In genomic region chr2:216082805-216083204, GRCh38 we compare ENCODE assay signal across 9 cellular contexts. TPM values are rescaled to one million over a fixed set of nuclear protein-coding genes. Genes with fewer than 3 reads are reported as not detected.
DNase-seq lines count a peak whose midpoint lies in the region; ATAC-seq, FAIRE-seq and TF ChIP-seq lines count a peak whose summit lies in the region.
"Had no signal": no experiment of that assay in that cellular context is flagged by ENCODE, and none has a peak within 500 bp of the region (broad histone marks: within the 10 kb centered on the region; RNA-seq: fewer than 3 reads in every experiment).

No MANE protein-coding gene starts in this region.

- peaks cover 69% of the 10 kb centered on the region for H3K4me1 Mint-ChIP-seq in activated T-cell treated with anti-CD3 and anti-CD28 coated beads, Interleukin-2, amount 50 U/mL, for 72 hours (ENCODE audit: low read depth)

- peak overlapping the region; percentile 29 for H3K27ac Mint-ChIP-seq in activated T-cell treated with anti-CD3 and anti-CD28 coated beads, Interleukin-2, amount 50 U/mL, for 72 hours

- H3K9me2 ChIP-seq in Karpas-422 (replicated peaks; ENCODE audit: insufficient read depth, low read length) = no peaks in the 10 kb centered on the region

- ATAC-seq in activated T-cell treated with anti-CD3 and anti-CD28 coated beads, Interleukin-2, amount 50 U/mL, for 72 hours (replicated peaks in 1 of 2) = no peak
- ATAC-seq in GM21447 (IDR thresholded peaks at IDR 0.05; ENCODE audit: unreplicated experiment) (no peak), HG02571 (IDR thresholded peaks at IDR 0.05; ENCODE audit: unreplicated experiment) (no peak)

- H2AK5ac ChIP-seq in H1 (ENCODE audit: low read depth, low read length) = no peak overlapping the region

- peaks cover 0 to 3% of the 10 kb centered on the region in 2 donors for H3K36me3 Mint-ChIP-seq in activated T-cell treated with anti-CD3 and anti-CD28 coated beads, Interleukin-2, amount 50 U/mL, for 72 hours (ENCODE audit: insufficient read depth in 2 of 2)

- H3K56ac ChIP-seq in H1 (replicated peaks; ENCODE audit: insufficient read length, low read depth, low read length) = no peak overlapping the region

- no peak overlapping the region for H2BK120ac ChIP-seq in H1 (replicated peaks; ENCODE audit: low read depth, low read length)

- peaks cover 0 to 1% of the 10 kb centered on the region in 2 experiments for H4K20me1 ChIP-seq in H1 (replicated peaks in 1 of 2; ENCODE audit: control insufficient read depth in 1 of 2, insufficient read depth in 2 of 2, low read length in 2 of 2)
- no peaks in the 10 kb centered on the region for H4K20me1 ChIP-seq in smooth muscle cell (ENCODE audit: low read depth)
- no peaks in the 10 kb centered on the region for H4K20me1 ChIP-seq in Karpas-422 (ENCODE audit: insufficient read depth, low read depth, low read length)

- H3K4me1 ChIP-seq in H1 (replicated peaks in 1 of 4; ENCODE audit: control insufficient read depth in 3 of 4, insufficient read depth in 4 of 4, low read length in 3 of 4) (peaks cover 3 to 15% (median 14%) of the 10 kb centered on the region in 4 experiments; a peak in 5 of 7 replicates), smooth muscle cell (ENCODE audit: low read depth) (peaks cover 28% of the 10 kb centered on the region), Karpas-422 (ENCODE audit: low read length) (no peaks in the 10 kb centered on the region)

- H2AFZ ChIP-seq in H1 (ENCODE audit: low read length) (no peak overlapping the region), smooth muscle cell (ENCODE audit: low read depth) (no peak overlapping the region), Karpas-422 (ENCODE audit: low read length) (no peak overlapping the region)

- H3K79me1 ChIP-seq in H1 (ENCODE audit: low read depth, low read length) = no peaks in the 10 kb centered on the region; the same call in 1 of the 2 replicates

- H3K27me3 ChIP-seq in H1 (replicated peaks in 1 of 4; ENCODE audit: control insufficient read depth in 3 of 4, extremely low read depth in 1 of 4, insufficient read depth in 3 of 4, low read length in 3 of 4) = no peaks in the 10 kb centered on the region
- H3K27me3 ChIP-seq in smooth muscle cell (ENCODE audit: low read depth) = no peaks in the 10 kb centered on the region
- H3K27me3 ChIP-seq in Karpas-422 (ENCODE audit: low read length) = no peaks in the 10 kb centered on the region

- no peak for TF ChIP-seq EP300 in H1 (IDR thresholded peaks at IDR 0.05; ENCODE audit: borderline replicate concordance in 1 of 2, low read depth in 2 of 2, low read length in 2 of 2)

- H3K9me3 ChIP-seq in H1 (ENCODE audit: insufficient read depth in 2 of 2, low read depth in 1 of 2, low read length in 1 of 2) (no peaks in the 10 kb centered on the region), smooth muscle cell (replicated peaks; ENCODE audit: low read depth) (no peaks in the 10 kb centered on the region), Karpas-422 (ENCODE audit: low read length) (no peaks in the 10 kb centered on the region)

- CTCF ChIA-PET in H1 (lab: Charles Lee; ENCODE audit: partially characterized antibody) = interaction anchor here (1.5 to 3.9 kb wide), 4 partner anchors 9 to 27 kb away, joined by 3 to 18 read pairs (median 6); partner anchors contain the start of gene XRCC5

- H3K14ac ChIP-seq in H1 (ENCODE audit: insufficient read length) = no peak overlapping the region

- H2BK12ac ChIP-seq in H1 (ENCODE audit: low read depth, low read length) = no peak overlapping the region

- no peak overlapping the region for H3K9ac ChIP-seq in H1 (replicated peaks in 1 of 4; ENCODE audit: extremely low read depth in 1 of 4, low read depth in 3 of 4, low read length in 3 of 4)
- no peak overlapping the region for H3K9ac ChIP-seq in smooth muscle cell (ENCODE audit: low read depth)
- no peak overlapping the region for H3K9ac ChIP-seq in Karpas-422 (ENCODE audit: low read length)

- H3K4me3 Mint-ChIP-seq in activated T-cell treated with anti-CD3 and anti-CD28 coated beads, Interleukin-2, amount 50 U/mL, for 72 hours = peak overlapping the region; percentile 89 to 94

- peaks cover 0 to 16% of the 10 kb centered on the region in 2 experiments; a peak in 1 of 4 replicates for H3K79me2 ChIP-seq in H1 (ENCODE audit: control insufficient read depth in 1 of 2, insufficient read depth in 2 of 2, low read length in 2 of 2)
- H3K79me2 ChIP-seq in smooth muscle cell (ENCODE audit: low read depth) = no peaks in the 10 kb centered on the region
- H3K79me2 ChIP-seq in Karpas-422 (ENCODE audit: low read length) = no peaks in the 10 kb centered on the region

- FAIRE-seq in H1 (lab: Jason Lieb, UNC) = no peak
- FAIRE-seq: colon had no signal

- no peak overlapping the region for H4K8ac ChIP-seq in H1 (ENCODE audit: extremely low read depth, insufficient read depth, low read length)

- H3F3A ChIP-seq in smooth muscle cell (ENCODE audit: low read depth) = peaks cover 9% of the 10 kb centered on the region

- TF ChIP-seq POLR2A in H1 (IDR thresholded peaks at IDR 0.05; ENCODE audit: control extremely low read depth in 1 of 2, low read depth in 2 of 2, low read length in 2 of 2) = no peak

- H3K4me2 ChIP-seq in H1 (ENCODE audit: insufficient read depth in 1 of 2, low read depth in 2 of 2, low read length in 2 of 2) (peak overlapping the region; percentile 93), smooth muscle cell (peak overlapping the region; percentile 96), Karpas-422 (ENCODE audit: low read depth, low read length, poor library complexity, severe bottlenecking) (no peak overlapping the region)

- H3K9me3 Mint-ChIP-seq in activated T-cell treated with anti-CD3 and anti-CD28 coated beads, Interleukin-2, amount 50 U/mL, for 72 hours = no peaks in the 10 kb centered on the region

- POLR2A ChIA-PET in H1 (lab: Charles Lee; ENCODE audit: partially characterized antibody) = interaction anchor here (1.1 to 5.6 kb wide), 9 partner anchors 10 to 417 kb away, joined by 3 to 73 read pairs (median 10); partner anchors contain the start of gene XRCC5

- no peak for TF ChIP-seq RAD21 in H1 (IDR thresholded peaks at IDR 0.05 in 1 of 2, conservative IDR thresholded peaks at IDR 0.05 in 1 of 2; ENCODE audit: low read depth in 2 of 2, low read length in 2 of 2)

- no peak overlapping the region for H3K4ac ChIP-seq in H1 (replicated peaks; ENCODE audit: insufficient read length, low read depth, low read length)

- H3K18ac ChIP-seq in H1 (ENCODE audit: extremely low read depth, low read length) = no peak overlapping the region

- H3K23ac ChIP-seq in H1 (ENCODE audit: insufficient read length) = no peak overlapping the region

- no peak overlapping the region for H2BK5ac ChIP-seq in H1 (ENCODE audit: low read depth, low read length)

- H2BK15ac ChIP-seq in H1 (ENCODE audit: low read length) = no peak overlapping the region

- H3K23me2 ChIP-seq in H1 (ENCODE audit: low read depth, low read length) = peaks cover 7% of the 10 kb centered on the region

- H3K36me3 ChIP-seq in H1 (ENCODE audit: control insufficient read depth in 2 of 4, insufficient read depth in 4 of 4, low read length in 3 of 4) = no peaks in the 10 kb centered on the region
- H3K36me3 ChIP-seq in smooth muscle cell (ENCODE audit: low read depth) = no peaks in the 10 kb centered on the region
- no peaks in the 10 kb centered on the region for H3K36me3 ChIP-seq in Karpas-422 (ENCODE audit: insufficient read depth, low read length)

- no peak overlapping the region for H3K27ac ChIP-seq in H1 (ENCODE audit: low read depth, low read length)
- H3K27ac ChIP-seq in smooth muscle cell (ENCODE audit: low read depth) = peak overlapping the region; percentile 86
- no peak overlapping the region for H3K27ac ChIP-seq in Karpas-422 (ENCODE audit: low read length)

- H4K91ac ChIP-seq in H1 (replicated peaks; ENCODE audit: insufficient read length, low read length) = no peak overlapping the region

- H4K5ac ChIP-seq in H1 (ENCODE audit: insufficient read length, low read depth, low read length) = no peak overlapping the region

- 54% methylated on average over 3 of the region's 3 CpGs; no CpG with 5 or more reads in 1 of the 2 experiments for WGBS in H1 (ENCODE audit: extremely low coverage in 1 of 2, insufficient coverage in 1 of 2, insufficient read length in 1 of 2, insufficient replicate concordance in 2 of 2, low coverage in 1 of 2, low lambda C conversion rate in 2 of 2, missing lambda C conversion rate in 1 of 2), 2 experiments
- 62% methylated on average over 3 of the region's 3 CpGs for WGBS in smooth muscle cell (ENCODE audit: low lambda C conversion rate)

- DNase-seq in activated T-cell treated with anti-CD3 and anti-CD28 coated beads, Interleukin-2, amount 50 U/mL, for 72 hours = no peak
- no peak for DNase-seq in activated T-cell treated with anti-CD3 and anti-CD28 coated beads, Interleukin-2, amount 50 U/mL, for 48 hours
- peak; percentile 58 to 73 for DNase-seq in NOMO-1 (lab: John Stamatoyannopoulos, UW; ENCODE audit: unreplicated experiment in 2 of 2)
- no peak for DNase-seq in H1 (ENCODE audit: low read depth in 1 of 2, low spot score in 2 of 2)
- no peak for DNase-seq in smooth muscle cell (lab: John Stamatoyannopoulos, UW; ENCODE audit: unreplicated experiment)
- DNase-seq in Karpas-422 = no peak

- H3K27me3 Mint-ChIP-seq in activated T-cell treated with anti-CD3 and anti-CD28 coated beads, Interleukin-2, amount 50 U/mL, for 72 hours (ENCODE audit: low read depth) = no peaks in the 10 kb centered on the region

- TF ChIP-seq CTCF in H1 (IDR thresholded peaks at IDR 0.05; ENCODE audit: control extremely low read depth in 1 of 3, insufficient read depth in 1 of 3, low read depth in 1 of 3, low read length in 3 of 3) = no peak
- no peak for TF ChIP-seq CTCF in smooth muscle cell (IDR thresholded peaks at IDR 0.05; ENCODE audit: borderline replicate concordance, insufficient read depth, poor library complexity, severe bottlenecking)

- H3K4me3 ChIP-seq in H1 (ENCODE audit: extremely low read depth in 1 of 4, insufficient read depth in 2 of 4, low read depth in 3 of 4, low read length in 4 of 4) = peak overlapping the region in 2 of 4 experiments; percentile 84 to 92; a peak in 5 of 8 replicates
- no peak overlapping the region for H3K4me3 ChIP-seq in smooth muscle cell
- no peak overlapping the region for H3K4me3 ChIP-seq in Karpas-422 (ENCODE audit: low read length)

- H2BK20ac ChIP-seq in H1 (ENCODE audit: low read length) = no peak overlapping the region

RNA-seq across cellular contexts. Expression of gene TMEM169, which starts 1.1 kb away (rescaled TPM):
- total RNA-seq in activated T-cell treated with anti-CD3 and anti-CD28 coated beads, Interleukin-2, amount 50 U/mL, for 72 hours = 1 to 10 TPM; 1.6 TPM
- total RNA-seq in H1 (2021; fragmentation: NEBNext Ultra II Directional; extraction: Animal tissue kit (Norgen Biotek cat#: 25700)) = 2.4 and 2.5 TPM in 2 replicates
- 0.41 and 0.75 TPM in 2 replicates for polyA plus RNA-seq in H1 (2011; rRNA removed)
- polyA plus RNA-seq in H1 (2011; cell fraction: cytosol; rRNA removed) = 0.89 TPM
- 0.77 TPM for polyA plus RNA-seq in H1 (2011; cell fraction: nucleus; rRNA removed)
- 1.1 to 2.0 TPM (median 1.7 TPM) in 4 replicates for polyA plus RNA-seq in H1 (2012, experiment 1 of 2)
- 0.60 TPM for polyA plus RNA-seq in H1 (2012, experiment 2 of 2)
- 3.5 TPM for polyA plus RNA-seq in H1 (2013, experiment 1 of 2)
- polyA plus RNA-seq in H1 (2013, experiment 2 of 2) = 3.3 TPM
- 0.68 and 4.0 TPM in 2 replicates for polyA minus RNA-seq in H1 (2011; rRNA and poly(A)+ RNA removed)
- polyA minus RNA-seq in H1 (2011; cell fraction: cytosol; rRNA and poly(A)+ RNA removed) = 3.1 TPM
- 0.80 TPM for polyA minus RNA-seq in H1 (2011; cell fraction: nucleus; rRNA and poly(A)+ RNA removed)
- total RNA-seq in smooth muscle cell = 3.6 and 5.7 TPM in 2 replicates
- polyA plus RNA-seq in smooth muscle cell = 5.7 and 6.3 TPM in 2 replicates
- total RNA-seq in Karpas-422 (2014; rRNA removed; shearing (Covaris generic); ENCODE audit: low replicate concordance) = not detected in 2 replicates

RNA-seq across cellular contexts. Expression of gene PECR, which starts 1.2 kb away (rescaled TPM):
- 10 to 100 TPM; 28.4 to 29.7 TPM for total RNA-seq in activated T-cell treated with anti-CD3 and anti-CD28 coated beads, Interleukin-2, amount 50 U/mL, for 72 hours
- 17.5 and 19.2 TPM in 2 replicates for total RNA-seq in H1 (2021; fragmentation: NEBNext Ultra II Directional; extraction: Animal tissue kit (Norgen Biotek cat#: 25700))
- 15.3 and 15.9 TPM in 2 replicates for polyA plus RNA-seq in H1 (2011; rRNA removed)
- 15.0 TPM for polyA plus RNA-seq in H1 (2011; cell fraction: cytosol; rRNA removed)
- 25.3 TPM for polyA plus RNA-seq in H1 (2011; cell fraction: nucleus; rRNA removed)
- 17.2 to 20.7 TPM (median 17.4 TPM) in 4 replicates for polyA plus RNA-seq in H1 (2012, experiment 1 of 2)
- polyA plus RNA-seq in H1 (2012, experiment 2 of 2) = 11.2 TPM
- polyA plus RNA-seq in H1 (2013, experiment 1 of 2) = 9.3 TPM
- polyA plus RNA-seq in H1 (2013, experiment 2 of 2) = 8.6 TPM
- 28.2 and 53.7 TPM in 2 replicates for polyA minus RNA-seq in H1 (2011; rRNA and poly(A)+ RNA removed)
- 12.9 TPM for polyA minus RNA-seq in H1 (2011; cell fraction: cytosol; rRNA and poly(A)+ RNA removed)
- 27.9 TPM for polyA minus RNA-seq in H1 (2011; cell fraction: nucleus; rRNA and poly(A)+ RNA removed)
- total RNA-seq in smooth muscle cell = 4.8 and 8.4 TPM in 2 replicates
- polyA plus RNA-seq in smooth muscle cell = 3.9 and 10.0 TPM in 2 replicates
- 0.30 and 0.72 TPM in 2 replicates for total RNA-seq in Karpas-422 (2014; rRNA removed; shearing (Covaris generic); ENCODE audit: low replicate concordance)

RNA-seq across cellular contexts. Expression of gene XRCC5, which starts 26.3 kb away (rescaled TPM):
- 100 to 1,000 TPM; 300 to 324 TPM for total RNA-seq in activated T-cell treated with anti-CD3 and anti-CD28 coated beads, Interleukin-2, amount 50 U/mL, for 72 hours
- 597 and 644 TPM in 2 replicates for total RNA-seq in H1 (2021; fragmentation: NEBNext Ultra II Directional; extraction: Animal tissue kit (Norgen Biotek cat#: 25700))
- polyA plus RNA-seq in H1 (2011; rRNA removed) (244 and 308 TPM in 2 replicates), smooth muscle cell (197 and 200 TPM in 2 replicates)
- polyA plus RNA-seq in H1 (2011; cell fraction: cytosol; rRNA removed) = 269 TPM
- polyA plus RNA-seq in H1 (2011; cell fraction: nucleus; rRNA removed) = 298 TPM
- polyA plus RNA-seq in H1 (2012, experiment 1 of 2) = 375 to 610 TPM (median 456 TPM) in 4 replicates
- 36.0 TPM for polyA plus RNA-seq in H1 (2012, experiment 2 of 2)
- 317 TPM for polyA plus RNA-seq in H1 (2013, experiment 1 of 2)
- polyA plus RNA-seq in H1 (2013, experiment 2 of 2) = 314 TPM
- 1,761 and 2,919 TPM in 2 replicates for polyA minus RNA-seq in H1 (2011; rRNA and poly(A)+ RNA removed)
- 272 TPM for polyA minus RNA-seq in H1 (2011; cell fraction: cytosol; rRNA and poly(A)+ RNA removed)
- polyA minus RNA-seq in H1 (2011; cell fraction: nucleus; rRNA and poly(A)+ RNA removed) = 631 TPM
- 266 and 283 TPM in 2 replicates for total RNA-seq in smooth muscle cell
- 102 and 107 TPM in 2 replicates for total RNA-seq in Karpas-422 (2014; rRNA removed; shearing (Covaris generic); ENCODE audit: low replicate concordance)

Comparison
In these comparisons a context has a peak if more than half of its experiments do, and no peak if none do; other contexts are left out.
1. DNase-seq: peak in NOMO-1 (2 of 2); none in activated T-cell treated with anti-CD3 and anti-CD28 coated beads, Interleukin-2, amount 50 U/mL, for 72 hours (0 of 2), activated T-cell treated with anti-CD3 and anti-CD28 coated beads, Interleukin-2, amount 50 U/mL, for 48 hours (0 of 2), H1 (0 of 2), smooth muscle cell (single experiment) and Karpas-422 (single experiment).